In genomic region chr7:29859089-29859488, GRCh38 we compare ENCODE assay signal across 18 cellular contexts. TPM values are rescaled to one million over a fixed set of nuclear protein-coding genes. Genes with fewer than 3 reads are reported as not detected.
DNase-seq lines count a peak whose midpoint lies in the region; ATAC-seq and TF ChIP-seq lines count a peak whose summit lies in the region.
"Had no signal": no experiment of that assay in that cellular context is flagged by ENCODE, and none has a peak within 500 bp of the region (broad histone marks: within the 10 kb centered on the region; RNA-seq: fewer than 3 reads in every experiment).

No MANE protein-coding gene starts in this region.

- TF ChIP-seq POLR2A in gastrocnemius medialis (IDR thresholded peaks at IDR 0.05) = no peak
- no peak for TF ChIP-seq POLR2A in tibial nerve (IDR thresholded peaks at IDR 0.05)

- no peak for TF ChIP-seq CTCF in dorsolateral prefrontal cortex (IDR thresholded peaks at IDR 0.05 in 54 of 56, conservative IDR thresholded peaks at IDR 0.05 in 2 of 56; ENCODE audit: low read depth in 1 of 56, partially characterized antibody in 56 of 56)
- TF ChIP-seq CTCF in gastrocnemius medialis (IDR thresholded peaks at IDR 0.05 in 4 of 5, conservative IDR thresholded peaks at IDR 0.05 in 1 of 5) = no peak
- TF ChIP-seq CTCF in tibial nerve (IDR thresholded peaks at IDR 0.05) = no peak

- peaks cover 73 to 93% of the 10 kb centered on the region in 2 donors for H3K4me1 ChIP-seq in gastrocnemius medialis
- H3K4me1 ChIP-seq in tibial nerve = peaks cover 0 to under 1% (median 0%) of the 10 kb centered on the region in 4 donors

- TF ChIP-seq EP300 in tibial nerve (IDR thresholded peaks at IDR 0.05) = no peak

- H3K27ac ChIP-seq in angular gyrus (ENCODE audit: low read depth, low read length) (peak overlapping the region; percentile 70), dorsolateral prefrontal cortex (peak overlapping the region in 54 of 59 donors; percentile 16 to 88 (median 71)), gastrocnemius medialis (peak overlapping the region; percentile 82 to 96 (median 92)), tibial nerve (no peak overlapping the region)
- H3K27ac ChIP-seq: SJSA1 had no signal

- H3K36me3 ChIP-seq in gastrocnemius medialis (no peaks in the 10 kb centered on the region), tibial nerve (no peaks in the 10 kb centered on the region)
- H3K36me3 ChIP-seq: SJSA1 had no signal

- 90 to 93% methylated on average over 5 of the region's 5 CpGs for WGBS in tibial nerve, 2 donors

- H3K4me3 ChIP-seq in dorsolateral prefrontal cortex = no peak overlapping the region
- H3K4me3 ChIP-seq in gastrocnemius medialis = peak overlapping the region in 2 of 4 donors; percentile 12 to 19
- H3K4me3 ChIP-seq in tibial nerve = no peak overlapping the region
- H3K4me3 ChIP-seq: SJSA1 had no signal

- in situ Hi-C loops in gastrocnemius medialis (cut with MboI; ENCODE audit: low sequenced_read_pairs in 4 of 4) = no loop called here

- H3K9me3 ChIP-seq in gastrocnemius medialis (no peaks in the 10 kb centered on the region), tibial nerve (no peaks in the 10 kb centered on the region)
- H3K9me3 ChIP-seq: Caco-2, SJSA1 had no signal

- ATAC-seq in gastrocnemius medialis = peak in 1 of 2 donors; percentile 3
- no peak for ATAC-seq in GM21423 (IDR thresholded peaks at IDR 0.05; ENCODE audit: unreplicated experiment)

- DNase-seq in dorsolateral prefrontal cortex (no peak), gastrocnemius medialis (no peak), NCI-H2196 treated with DMSO at 0.1 percent for 48 hours (lab: John Stamatoyannopoulos, UW; ENCODE audit: unreplicated experiment) (no peak), tibial nerve (ENCODE audit: low spot score in 2 of 2) (no peak), ureter (ENCODE audit: low spot score) (no peak)
- DNase-seq: Caco-2; CD4-positive, CD25-positive, alpha-beta regulatory T cell; H9; KG1; NCI-H1417; NCI-H187; NCI-H2107; NCI-H226; NCI-H524 had no signal

- H3K27me3 ChIP-seq in dorsolateral prefrontal cortex (no peaks in the 10 kb centered on the region), gastrocnemius medialis (no peaks in the 10 kb centered on the region), tibial nerve (no peaks in the 10 kb centered on the region)

- intact Hi-C loops in dorsolateral prefrontal cortex (cut with DNase I) = no loop called here
- intact Hi-C loops in gastrocnemius medialis (cut with DNase I; ENCODE audit: low total_unique reads) = loop anchor here (5.0 to 10.0 kb wide), 2 partner anchors 168 to 1754 kb away; partner anchors contain the start of genes FKBP14 and PLEKHA8

RNA-seq across cellular contexts. Expression of gene WIPF3, which starts 52.8 kb away (rescaled TPM):
- total RNA-seq in dorsolateral prefrontal cortex (10 to 100 TPM in 119 of 120 experiments, 1 to 10 TPM in 1; 8.8 to 68.3 (median 38.0) TPM), gastrocnemius medialis (1 to 10 TPM; 4.2 to 9.9 (median 8.3) TPM), tibial nerve (1 to 10 TPM; 2.4 to 4.2 (median 3.7) TPM), ureter (2.3 TPM)
- total RNA-seq: CD4-positive, CD25-positive, alpha-beta regulatory T cell; Daoy; SJSA1 had no signal

Comparison
In these comparisons a context has a peak if more than half of its experiments do, and no peak if none do; other contexts are left out.
1. H3K27ac ChIP-seq: peak in angular gyrus (single experiment), dorsolateral prefrontal cortex (54 of 59) and gastrocnemius medialis (4 of 4); none in tibial nerve (0 of 4).